ENCODE assay signal across 1 cellular context in genomic region chr5:112975721-112976431, GRCh38.
TF ChIP-seq lines count a peak whose summit lies in the region.

No MANE protein-coding gene starts in this region.

TF ChIP-seq in IMR-90, 13 proteins besides CTCF, POLR2A, EP300 and RAD21 (continued from another document):
- TF ChIP-seq CHD1 (IDR thresholded peaks at IDR 0.05; ENCODE audit: low read depth, low read length) = no peak
